ENCODE assay signal across 33 cellular contexts in genomic region chr6:22766979-22767378, GRCh38.
A peak's percentile ranks its signal among the peaks of the same experiment; 100 is the strongest.
DNase-seq lines count a peak whose midpoint lies in the region; ATAC-seq, FAIRE-seq and TF ChIP-seq lines count a peak whose summit lies in the region.
"Had no signal": no experiment of that assay in that cellular context is flagged by ENCODE, and none has a peak within 500 bp of the region (broad histone marks: within the 10 kb centered on the region; RNA-seq: fewer than 3 reads in every experiment).

No MANE protein-coding gene starts in this region.

- no peaks in the 10 kb centered on the region for H3K4me1 ChIP-seq in A673 (ENCODE audit: insufficient read depth, low read length, poor library complexity, severe bottlenecking)
- H3K4me1 ChIP-seq: colonic mucosa, gastrocnemius medialis, left lung, prostate gland, testis had no signal

- H3K9me3 ChIP-seq in A673 (ENCODE audit: low read depth, low read length, poor library complexity, severe bottlenecking): no peaks in the 10 kb centered on the region
- H3K9me3 ChIP-seq: colonic mucosa, gastrocnemius medialis, prostate gland, testis had no signal

- H3K27ac ChIP-seq in A673 (ENCODE audit: low read depth, low read length, poor library complexity, severe bottlenecking): no peak overlapping the region
- H3K27ac ChIP-seq: colonic mucosa, gastrocnemius medialis, hepatocyte, left lung, prostate gland, testis had no signal

- CTCF ChIA-PET in A673 (lab: Charles Lee): no interaction called here
- CTCF ChIA-PET in GM10248 (lab: Yijun Ruan, JAX): no interaction called here

- H3K4me3 ChIP-seq in A673 (ENCODE audit: low read depth, low read length, poor library complexity, severe bottlenecking) (no peak overlapping the region), bronchial epithelial cell (ENCODE audit: low read depth, low read length) (no peak overlapping the region), kidney epithelial cell (ENCODE audit: low read depth, low read length) (no peak overlapping the region)
- H3K4me3 ChIP-seq: colonic mucosa, gastrocnemius medialis, hepatocyte, left lung, prostate gland, testis had no signal

- H3K36me3 ChIP-seq in A673 (ENCODE audit: insufficient read depth, low read length, poor library complexity, severe bottlenecking) (no peaks in the 10 kb centered on the region), bronchial epithelial cell (ENCODE audit: control insufficient read depth, insufficient read depth, low read length) (no peaks in the 10 kb centered on the region), kidney epithelial cell (ENCODE audit: control insufficient read depth, insufficient read depth, low read length) (no peaks in the 10 kb centered on the region)
- H3K36me3 ChIP-seq: colonic mucosa, gastrocnemius medialis, left lung, prostate gland had no signal

- H3K27me3 ChIP-seq in A673 (replicated peaks; ENCODE audit: insufficient read depth, low read depth, low read length, poor library complexity): no peaks in the 10 kb centered on the region
- H3K27me3 ChIP-seq in bronchial epithelial cell (ENCODE audit: control insufficient read depth, insufficient read depth, low read length): no peaks in the 10 kb centered on the region
- no peaks in the 10 kb centered on the region for H3K27me3 ChIP-seq in kidney epithelial cell (ENCODE audit: control insufficient read depth, insufficient read depth, low read length)
- H3K27me3 ChIP-seq: colonic mucosa, gastrocnemius medialis, hepatocyte, left lung, testis had no signal

- ATAC-seq in HG03196 (IDR thresholded peaks at IDR 0.05; ENCODE audit: unreplicated experiment): no peak
- ATAC-seq: activated T-cell treated with anti-CD3 and anti-CD28 coated beads, Interleukin-2, amount 50 U/mL, for 72 hours; esophagus mucosa; gastrocnemius medialis; left lung; naive thymus-derived CD4-positive, alpha-beta T cell; T-cell had no signal

- POLR2A ChIA-PET in A673 (lab: Charles Lee; ENCODE audit: low non-redundant PET): no interaction called here
- POLR2A ChIA-PET in GM10248 (lab: Yijun Ruan, JAX): no interaction called here

- in situ Hi-C loops in GM13977 (cut with MboI; ENCODE audit: low pct_unique_long_range_greater_than_20kb, low sequenced_read_pairs, unreplicated experiment): no loop called here

- intact Hi-C loops in A673 (cut with micrococcal nuclease; ENCODE audit: unreplicated experiment): no loop called here

- no TSS peak for BruUV-seq in A673 (replicated peaks; lab: Mats Ljungman, UMichigan)

- no peak for DNase-seq in A673 (ENCODE audit: low spot score)
- DNase-seq in LHCN-M2 (ENCODE audit: low read depth): peak; percentile 31
- DNase-seq in bronchial epithelial cell (ENCODE audit: low read depth): peak; percentile 80
- DNase-seq in kidney epithelial cell (ENCODE audit: low read depth): peak; percentile 67
- DNase-seq in NCI-H2171 treated with DMSO at 0.1 percent for 48 hours (lab: John Stamatoyannopoulos, UW): no peak
- no peak for DNase-seq in GM13977 (ENCODE audit: low spot score)
- DNase-seq in GM10248 (ENCODE audit: extremely low spot score): no peak
- DNase-seq: 8988T; activated B cell treated with CpG ODN at 0.5 μM for 24 hours; activated naive CD4-positive, alpha-beta T cell treated with Interleukin-2 at 50 U/mL for 16 hours; activated T-cell treated with anti-CD3 and anti-CD28 coated beads, Interleukin-2, amount 50 U/mL, for 72 hours; AML-193; CD4-positive, alpha-beta T cell; colonic mucosa; DMS 273 treated with DMSO at 0.1 percent for 48 hours; effector memory CD4-positive, alpha-beta T cell; gastrocnemius medialis; HCEC 1CT; KG1; left lung; naive thymus-derived CD4-positive, alpha-beta T cell; NCI-H1694; NCI-H2171; NCI-H524 treated with DMSO at 0.1 percent for 48 hours; nucleus accumbens; stimulated activated naive CD4-positive, alpha-beta T cell treated with Interleukin-2 at 50 U/mL for 16 hours; T-cell; testis had no signal

- 0 out of 2 replicates have a peak, but pooled peaks have one; percentile 17 for TF ChIP-seq CTCF in A673 (conservative IDR thresholded peaks at IDR 0.05; ENCODE audit: low read depth, low read length)
- no peak for TF ChIP-seq CTCF in bronchial epithelial cell (IDR thresholded peaks at IDR 0.05; ENCODE audit: insufficient read depth, low read length, severe bottlenecking)
- no peak for TF ChIP-seq CTCF in kidney epithelial cell (IDR thresholded peaks at IDR 0.05; ENCODE audit: insufficient read depth, low read length, poor library complexity, severe bottlenecking)
- TF ChIP-seq CTCF in GM13977 (IDR thresholded peaks at IDR 0.05; ENCODE audit: extremely low read depth, insufficient read depth, missing control alignments): no peak
- no peak for TF ChIP-seq CTCF in GM10248 (IDR thresholded peaks at IDR 0.05; ENCODE audit: control extremely low read depth, extremely low read depth, low read depth, missing control alignments)

- no peak for FAIRE-seq in bronchial epithelial cell (lab: Jason Lieb, UNC)
- FAIRE-seq: GM18507 had no signal

Comparison
In these comparisons a context has a peak if more than half of its experiments do, and no peak if none do; other contexts are left out.
1. DNase-seq: peak in LHCN-M2 (single experiment), bronchial epithelial cell (single experiment) and kidney epithelial cell (single experiment); none in A673 (single experiment), NCI-H2171 treated with DMSO at 0.1 percent for 48 hours (single experiment), GM13977 (single experiment) and GM10248 (single experiment).